ENCODE assay signal across 10 cellular contexts in the genomic region with DNA sequence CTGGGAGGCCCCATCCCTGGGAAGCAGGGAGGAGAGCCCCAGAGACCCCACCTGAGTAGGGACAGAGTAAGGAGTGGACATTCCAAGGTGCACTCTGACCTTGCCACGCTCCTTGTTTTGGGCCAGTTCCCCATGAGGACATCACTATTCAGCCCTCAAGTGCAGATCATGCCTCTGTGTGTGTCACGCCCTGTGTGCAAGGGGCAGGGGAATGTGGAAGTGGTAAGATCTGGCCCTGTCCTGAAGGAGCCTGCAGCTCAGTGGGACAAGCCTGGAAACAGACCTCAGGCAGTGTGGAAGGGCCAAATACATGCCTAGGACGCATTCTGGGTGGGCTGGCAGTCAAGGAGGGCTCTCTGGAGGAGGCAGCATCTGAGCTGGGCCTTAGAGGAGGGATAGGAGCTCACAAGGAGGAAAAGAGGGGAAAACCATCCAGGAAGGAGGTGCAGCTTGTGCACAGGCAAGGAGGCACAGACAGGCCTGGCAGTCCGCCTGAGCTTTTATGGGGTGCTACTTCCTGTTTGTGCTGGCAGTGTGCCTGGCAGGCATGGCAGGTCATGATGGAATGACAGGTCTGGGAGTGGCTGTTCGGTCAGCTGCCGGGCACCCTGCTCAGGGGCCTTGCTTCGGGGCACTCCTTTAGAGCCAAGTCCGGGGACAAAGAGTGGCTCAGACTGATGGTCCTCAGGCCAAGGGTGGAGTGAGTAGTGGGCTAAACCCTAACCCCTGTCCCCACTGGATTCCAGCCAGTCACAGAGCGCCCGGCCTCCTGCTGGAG. TPM values are rescaled to one million over a fixed set of nuclear protein-coding genes. Genes with fewer than 3 reads are reported as not detected.
A peak's percentile ranks its signal among the peaks of the same experiment; 100 is the strongest.
DNase-seq lines count a peak whose midpoint lies in the region; ATAC-seq and TF ChIP-seq lines count a peak whose summit lies in the region.
"Had no signal": no experiment of that assay in that cellular context is flagged by ENCODE, and none has a peak within 500 bp of the region (broad histone marks: within the 10 kb centered on the region; RNA-seq: fewer than 3 reads in every experiment).

No MANE protein-coding gene starts in this region.

- peaks cover 0 to 20% (median 5%) of the 10 kb centered on the region in 4 donors for H3K4me1 ChIP-seq in tibial nerve

- no peak for TF ChIP-seq CTCF in tibial nerve (IDR thresholded peaks at IDR 0.05)

- TF ChIP-seq POLR2A in tibial nerve (IDR thresholded peaks at IDR 0.05): no peak

- no peak overlapping the region for H3K4me3 ChIP-seq in tibial nerve

- peaks cover 0 to 9% of the 10 kb centered on the region in 2 donors for H3K27me3 ChIP-seq in tibial nerve

- DNase-seq in AML-193 (lab: John Stamatoyannopoulos, UW) (peak; percentile 52 to 56), HS-5 (ENCODE audit: low read depth) (peak; percentile 37), SW480 (ENCODE audit: low spot score) (peak; percentile 77), kidney glomerular epithelial cell (lab: John Stamatoyannopoulos, UW) (peak; percentile 46), tibial nerve (ENCODE audit: low spot score in 2 of 2) (no peak)
- DNase-seq: naive B cell, NCI-H1417 treated with DMSO at 0.1 percent for 48 hours had no signal

- ATAC-seq in HG03280 (IDR thresholded peaks at IDR 0.05; ENCODE audit: unreplicated experiment) (no peak), GM18858 (IDR thresholded peaks at IDR 0.05; ENCODE audit: unreplicated experiment) (no peak), GM18861 (IDR thresholded peaks at IDR 0.05; ENCODE audit: unreplicated experiment) (no peak)

- H3K36me3 ChIP-seq in tibial nerve: no peaks in the 10 kb centered on the region

- 55 to 69% methylated on average over 10 of the region's 10 CpGs for WGBS in tibial nerve, 2 donors

- TF ChIP-seq EP300 in tibial nerve (IDR thresholded peaks at IDR 0.05): no peak

- no peak overlapping the region for H3K27ac ChIP-seq in tibial nerve

- H3K9me3 ChIP-seq in tibial nerve: no peaks in the 10 kb centered on the region

RNA-seq across cellular contexts. Expression of a gene that starts 3.3 kb away (rescaled TPM):
- 1 to 10 TPM in 3 of 4 donors, under 1 TPM in 1; 0.63 to 2.1 (median 1.6) TPM for total RNA-seq in tibial nerve

RNA-seq across cellular contexts. Expression of a gene that starts 17.0 kb away (rescaled TPM):
- not detected for total RNA-seq in tibial nerve

RNA-seq across cellular contexts. Expression of a gene that starts 41.6 kb away (rescaled TPM):
- 1 to 10 TPM in 1 of 4 donors, under 1 TPM in 1, not detected in 2; 0.44 to 2.1 TPM for total RNA-seq in tibial nerve

Comparison
In these comparisons a context has a peak if more than half of its experiments do, and no peak if none do; other contexts are left out.
1. DNase-seq: peak in AML-193 (2 of 2), HS-5 (single experiment), SW480 (single experiment) and kidney glomerular epithelial cell (single experiment); none in tibial nerve (0 of 2).